In genomic region chr5:60687927-60688720, GRCh38 we compare ENCODE assay signal across 9 cellular contexts. TPM values are rescaled to one million over a fixed set of nuclear protein-coding genes. Genes with fewer than 3 reads are reported as not detected.
DNase-seq lines count a peak whose midpoint lies in the region; ATAC-seq and TF ChIP-seq lines count a peak whose summit lies in the region.
"Had no signal": no experiment of that assay in that cellular context is flagged by ENCODE, and none has a peak within 500 bp of the region (broad histone marks: within the 10 kb centered on the region; RNA-seq: fewer than 3 reads in every experiment).

No MANE protein-coding gene starts in this region.

- H3K27me3 Mint-ChIP-seq in GM23338 (ENCODE audit: insufficient read depth, low read depth, poor library complexity) (no peaks in the 10 kb centered on the region), osteocyte (ENCODE audit: unreplicated experiment) (no peaks in the 10 kb centered on the region)
- H3K27me3 Mint-ChIP-seq: dendritic cell treated with granulocyte-macrophage colony-stimulating factor and Interleukin-4, amounts not matched to agents 40 ng/mL and 50 ng/mL, for 4 days had no signal

- H3K4me3 Mint-ChIP-seq in GM23338 (no peak overlapping the region), osteocyte (ENCODE audit: unreplicated experiment) (no peak overlapping the region)
- H3K4me3 Mint-ChIP-seq: dendritic cell treated with granulocyte-macrophage colony-stimulating factor and Interleukin-4, amounts not matched to agents 40 ng/mL and 50 ng/mL, for 4 days had no signal

- DNase-seq in activated CD4-positive, alpha-beta T cell treated with anti-CD3 and anti-CD28 coated beads for 48 hours = peak; percentile 5
- DNase-seq in activated CD4-positive, alpha-beta T cell treated with anti-CD3 and anti-CD28 coated beads, Interleukin-2, amount 50 U/mL, for 48 hours = no peak
- DNase-seq in GM23338 (ENCODE audit: low spot score) (peak; percentile 66), LHCN-M2 (ENCODE audit: low read depth) (peak; percentile 61), cardiac fibroblast (ENCODE audit: low read depth in 2 of 2) (peak; percentile 56 to 73), osteocyte (ENCODE audit: extremely low spot score, unreplicated experiment) (no peak), DMS79 (lab: John Stamatoyannopoulos, UW) (no peak), DMS114 treated with DMSO at 0.1 percent for 48 hours (lab: John Stamatoyannopoulos, UW; ENCODE audit: unreplicated experiment) (no peak)

- H2AFZ ChIP-seq in GM23338 = no peak overlapping the region

- H3K9me3 Mint-ChIP-seq in GM23338 (no peaks in the 10 kb centered on the region; the same call in 2 of the 3 replicates), osteocyte (ENCODE audit: unreplicated experiment) (no peaks in the 10 kb centered on the region)
- H3K9me3 Mint-ChIP-seq: dendritic cell treated with granulocyte-macrophage colony-stimulating factor and Interleukin-4, amounts not matched to agents 40 ng/mL and 50 ng/mL, for 4 days had no signal

- H3K36me3 Mint-ChIP-seq in GM23338 (ENCODE audit: low read depth) (peaks cover 39% of the 10 kb centered on the region), osteocyte (ENCODE audit: unreplicated experiment) (no peaks in the 10 kb centered on the region)

- H3K79me2 ChIP-seq in GM23338 (replicated peaks; ENCODE audit: insufficient read depth) = peaks cover 99% of the 10 kb centered on the region

- H3K4me1 ChIP-seq in GM23338 (ENCODE audit: insufficient read depth) = peaks cover 10% of the 10 kb centered on the region

- H3K9me2 ChIP-seq in GM23338 (ENCODE audit: insufficient read depth) = no peaks in the 10 kb centered on the region

- peaks cover 10% of the 10 kb centered on the region; the same call in 1 of the 2 replicates for H4K20me1 ChIP-seq in GM23338 (replicated peaks; ENCODE audit: insufficient read depth)

- H3K36me3 ChIP-seq in GM23338 (ENCODE audit: insufficient read depth) = peaks cover 10% of the 10 kb centered on the region; the same call in 1 of the 2 replicates

- H3K27me3 ChIP-seq in GM23338 (ENCODE audit: insufficient read depth) = no peaks in the 10 kb centered on the region

- ATAC-seq in GM23338 = peak; percentile 99

- no peak overlapping the region for H3K27ac ChIP-seq in GM23338 (ENCODE audit: low read depth)

- peaks cover 7% of the 10 kb centered on the region for H3K4me1 Mint-ChIP-seq in GM23338
- H3K4me1 Mint-ChIP-seq in osteocyte (ENCODE audit: unreplicated experiment) = no peaks in the 10 kb centered on the region

- H3K4me2 ChIP-seq in GM23338 = no peak overlapping the region

- H3K27ac Mint-ChIP-seq in GM23338 (no peak overlapping the region), osteocyte (ENCODE audit: unreplicated experiment) (no peak overlapping the region)
- H3K27ac Mint-ChIP-seq: dendritic cell treated with granulocyte-macrophage colony-stimulating factor and Interleukin-4, amounts not matched to agents 40 ng/mL and 50 ng/mL, for 4 days had no signal

- peak; percentile 20 to 47; a peak in 2 of 4 replicates for TF ChIP-seq CTCF in GM23338 (conservative IDR thresholded peaks at IDR 0.05; ENCODE audit: low read depth in 2 of 2)
- TF ChIP-seq CTCF in cardiac fibroblast (IDR thresholded peaks at IDR 0.05; ENCODE audit: low read depth, low read length) = peak; percentile 55
- TF ChIP-seq CTCF in osteocyte (IDR thresholded peaks at IDR 0.05) = peak; percentile 17

- no peak overlapping the region for H3K4me3 ChIP-seq in GM23338
- no peak overlapping the region for H3K4me3 ChIP-seq in cardiac fibroblast (replicated peaks in 1 of 2; ENCODE audit: low read depth in 2 of 2, low read length in 2 of 2)

- H3F3A ChIP-seq in GM23338 (replicated peaks; ENCODE audit: low read depth) = no peaks in the 10 kb centered on the region

TF ChIP-seq in GM23338, 12 proteins besides CTCF, POLR2A, EP300 and RAD21 (continues in another document):
- TF ChIP-seq EZH2phosphoT487 (IDR thresholded peaks at IDR 0.05; ENCODE audit: unreplicated experiment) = no peak
- TF ChIP-seq ZNF331 (CRISPR knock-in tag; IDR thresholded peaks at IDR 0.05; ENCODE audit: low read depth) = no peak
- TF ChIP-seq POLR2AphosphoS5 (IDR thresholded peaks at IDR 0.05; ENCODE audit: low read depth) = no peak
- no peak for TF ChIP-seq NANOG (IDR thresholded peaks at IDR 0.05; ENCODE audit: borderline replicate concordance)
- TF ChIP-seq ZNF114 (CRISPR knock-in tag; IDR thresholded peaks at IDR 0.05) = no peak
- no peak for TF ChIP-seq EZH2 (IDR thresholded peaks at IDR 0.05; ENCODE audit: low read depth, unreplicated experiment)
- no peak for TF ChIP-seq REST (IDR thresholded peaks at IDR 0.05; ENCODE audit: unreplicated experiment)
- TF ChIP-seq JUNB (IDR thresholded peaks at IDR 0.05; ENCODE audit: unreplicated experiment) = no peak

RNA-seq across cellular contexts. Expression of gene DEPDC1B, which starts 11.8 kb away (rescaled TPM):
- total RNA-seq in GM23338 (2014; rRNA removed; shearing (Covaris generic)) = 67.9 and 75.0 TPM in 2 replicates
- polyA plus RNA-seq in GM23338 (2016; fragmentation: Nextera tagmentation; extraction: Ambion mirVana) = 35.8 and 38.3 TPM in 2 replicates
- total RNA-seq in LHCN-M2 (2014; rRNA removed) = 19.7 and 20.9 TPM in 2 replicates
- 3.8 TPM for polyA plus RNA-seq in LHCN-M2 (2012)
- total RNA-seq in osteocyte = 1.7 and 1.9 TPM in 2 replicates

Comparison
In these comparisons a context has a peak if more than half of its experiments do, and no peak if none do; other contexts are left out.
1. DNase-seq: peak in activated CD4-positive, alpha-beta T cell treated with anti-CD3 and anti-CD28 coated beads for 48 hours (single experiment), GM23338 (single experiment), LHCN-M2 (single experiment) and cardiac fibroblast (2 of 2); none in activated CD4-positive, alpha-beta T cell treated with anti-CD3 and anti-CD28 coated beads, Interleukin-2, amount 50 U/mL, for 48 hours (0 of 2), osteocyte (single experiment), DMS79 (single experiment) and DMS114 treated with DMSO at 0.1 percent for 48 hours (single experiment).
2. Peak in every context shown above with its lines, with median percentiles within 50 percentile points of each other: CTCF ChIP-seq.